Comparison of ENCODE assay signal across 12 cellular contexts in the genomic region with DNA sequence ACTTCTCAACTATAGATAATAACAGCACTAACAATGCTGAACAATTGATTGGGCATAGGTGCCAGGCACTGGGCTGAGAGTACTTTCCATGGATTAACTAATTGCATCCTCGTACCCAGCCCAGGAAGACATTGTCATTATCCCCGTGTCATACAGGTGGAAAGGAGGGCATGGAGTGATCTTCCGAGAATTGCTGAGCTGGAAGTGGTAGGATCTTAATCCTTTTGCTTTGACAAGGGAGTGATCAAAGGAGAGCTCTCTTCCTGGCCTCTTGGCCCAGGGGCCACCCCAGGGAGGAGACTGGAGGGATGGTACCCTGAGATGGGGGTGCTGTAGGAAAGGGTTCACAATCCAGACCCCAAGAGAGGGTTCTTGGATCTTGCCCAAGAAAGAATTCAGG.
DNase-seq lines count a peak whose midpoint lies in the region; TF ChIP-seq lines count a peak whose summit lies in the region.
"Had no signal": no experiment of that assay in that cellular context is flagged by ENCODE, and none has a peak within 500 bp of the region (broad histone marks: within the 10 kb centered on the region; RNA-seq: fewer than 3 reads in every experiment).

No MANE protein-coding gene starts in this region.

- H3K9ac ChIP-seq in HUES48 (ENCODE audit: low read depth, low read length) (no peak overlapping the region), trophoblast cell (ENCODE audit: low read length) (no peak overlapping the region)

- H3K4me1 Mint-ChIP-seq in CD14-positive monocyte (peaks cover 11% of the 10 kb centered on the region), endothelial cell (ENCODE audit: unreplicated experiment) (peaks cover 15% of the 10 kb centered on the region)

- no peak overlapping the region for H3K4me2 ChIP-seq in trophoblast cell (ENCODE audit: low read length)

- H3K9me3 Mint-ChIP-seq in CD14-positive monocyte = peaks cover 0 to 3% (median 0%) of the 10 kb centered on the region in 7 donors
- no peaks in the 10 kb centered on the region for H3K9me3 Mint-ChIP-seq in endothelial cell (ENCODE audit: unreplicated experiment)
- H3K9me3 Mint-ChIP-seq: HFFc6 had no signal

- H3K27ac Mint-ChIP-seq in CD14-positive monocyte (peak overlapping the region in 2 of 7 donors; percentile 27 to 42), endothelial cell (ENCODE audit: unreplicated experiment) (peak overlapping the region; percentile 31)
- H3K27ac Mint-ChIP-seq: B cell, HFFc6 had no signal

- peak overlapping the region; percentile 94 for H2AK5ac ChIP-seq in trophoblast cell (ENCODE audit: low read length)

- H3K23ac ChIP-seq in trophoblast cell (ENCODE audit: low read length) = no peak overlapping the region

- H3K4me3 ChIP-seq in HUES48 (ENCODE audit: low read depth, low read length) (no peak overlapping the region), trophoblast cell (ENCODE audit: low read depth, low read length) (no peak overlapping the region)
- H3K4me3 ChIP-seq: GM12878, K562 had no signal

- intact Hi-C loops in CD14-positive monocyte (cut with micrococcal nuclease) = loop anchor here (5.0 to 10.0 kb wide), 3 partner anchors 946 to 1208 kb away; no protein-coding TSS in a partner anchor

- peak overlapping the region; percentile 92 for H2BK12ac ChIP-seq in trophoblast cell (ENCODE audit: low read length)

- DNase-seq in CD14-positive monocyte (ENCODE audit: low spot score) (no peak), endothelial cell (ENCODE audit: low spot score) (no peak), trophoblast cell (no peak), GM13977 (ENCODE audit: low spot score) (no peak), ureter (ENCODE audit: low spot score) (no peak)
- DNase-seq in activated CD8-positive, alpha-beta memory T cell treated with anti-CD3 and anti-CD28 coated beads, Interleukin-2, amount 50 U/mL, for 48 hours = no peak
- DNase-seq: HCEC 1CT, HFFc6 had no signal

- peak overlapping the region; percentile 79 for H3K18ac ChIP-seq in trophoblast cell (ENCODE audit: low read length)

- H3K4me1 ChIP-seq in HUES48 (ENCODE audit: control insufficient read depth, insufficient read depth, low read length) (peaks cover 41% of the 10 kb centered on the region), trophoblast cell (ENCODE audit: control insufficient read depth in 1 of 2, insufficient read depth in 2 of 2, low read length in 2 of 2) (peaks cover 20 to 31% of the 10 kb centered on the region in 2 experiments)

- H3K79me1 ChIP-seq in trophoblast cell (ENCODE audit: low read length) = peaks cover 17% of the 10 kb centered on the region

- H2BK120ac ChIP-seq in trophoblast cell (ENCODE audit: insufficient read depth, low read length, poor library complexity) = peak overlapping the region; percentile 84

- in situ Hi-C loops in GM13977 (cut with MboI; ENCODE audit: low pct_unique_long_range_greater_than_20kb, low sequenced_read_pairs, unreplicated experiment) = loop anchor here (10.0 kb wide), 1 partner anchor 388 kb away; no protein-coding TSS in a partner anchor

- H3K36me3 Mint-ChIP-seq in CD14-positive monocyte (no peaks in the 10 kb centered on the region), endothelial cell (ENCODE audit: low read depth, unreplicated experiment) (no peaks in the 10 kb centered on the region)

- H3K4me3 Mint-ChIP-seq in CD14-positive monocyte (peak overlapping the region; percentile 25 to 43), endothelial cell (ENCODE audit: unreplicated experiment) (no peak overlapping the region)
- H3K4me3 Mint-ChIP-seq: B cell, HFFc6 had no signal

- H2AFZ ChIP-seq in trophoblast cell (ENCODE audit: insufficient read depth, low read length, poor library complexity) = peak overlapping the region; percentile 20

- peak overlapping the region; percentile 39 for H3K4ac ChIP-seq in trophoblast cell (ENCODE audit: low read depth, low read length)

- H4K12ac ChIP-seq in trophoblast cell (ENCODE audit: low read depth, low read length) = no peak overlapping the region

- H3K27ac ChIP-seq in HUES48 (ENCODE audit: low read depth, low read length) = peak overlapping the region; percentile 15
- peak overlapping the region; percentile 60 for H3K27ac ChIP-seq in trophoblast cell (ENCODE audit: low read depth, low read length)

- H3K79me2 ChIP-seq in trophoblast cell (ENCODE audit: control insufficient read depth, insufficient read depth, low read length, poor library complexity) = peaks cover 2% of the 10 kb centered on the region

- H3K36me3 ChIP-seq in HUES48 (ENCODE audit: control insufficient read depth, insufficient read depth, low read length) = no peaks in the 10 kb centered on the region
- no peaks in the 10 kb centered on the region for H3K36me3 ChIP-seq in trophoblast cell (ENCODE audit: control insufficient read depth in 1 of 2, insufficient read depth in 2 of 2, low read length in 2 of 2)

- no peaks in the 10 kb centered on the region for H3K27me3 ChIP-seq in HUES48 (ENCODE audit: control insufficient read depth, insufficient read depth, low read length)
- H3K27me3 ChIP-seq in trophoblast cell (ENCODE audit: insufficient read depth, low read length) = no peaks in the 10 kb centered on the region

- H3K14ac ChIP-seq in trophoblast cell (ENCODE audit: low read length) = peak overlapping the region; percentile 85

- H3K9me3 ChIP-seq in HUES48 (ENCODE audit: control insufficient read depth, insufficient read depth, low read length) (no peaks in the 10 kb centered on the region), trophoblast cell (ENCODE audit: insufficient read depth, low read depth, low read length) (no peaks in the 10 kb centered on the region)

- H2BK5ac ChIP-seq in trophoblast cell (ENCODE audit: low read depth, low read length, poor library complexity) = peak overlapping the region; percentile 71

- H4K8ac ChIP-seq in trophoblast cell (ENCODE audit: low read depth, low read length) = peak overlapping the region; percentile 58

- TF ChIP-seq CTCF in CD14-positive monocyte (IDR thresholded peaks at IDR 0.05) (no peak), endothelial cell (IDR thresholded peaks at IDR 0.05; ENCODE audit: unreplicated experiment) (no peak), GM13977 (IDR thresholded peaks at IDR 0.05; ENCODE audit: extremely low read depth, insufficient read depth, missing control alignments) (no peak)

- peak overlapping the region; percentile 94 for H4K91ac ChIP-seq in trophoblast cell (ENCODE audit: low read depth, low read length)

- WGBS in trophoblast cell (ENCODE audit: extremely low coverage, insufficient coverage, insufficient read length) = no CpG with 5 or more reads among the region's 3 CpGs

- peaks cover 31 to 45% (median 41%) of the 10 kb centered on the region in 3 donors for H3K27me3 Mint-ChIP-seq in CD14-positive monocyte (ENCODE audit: low read depth in 3 of 3)
- H3K27me3 Mint-ChIP-seq in endothelial cell (ENCODE audit: unreplicated experiment) = peaks cover 4% of the 10 kb centered on the region
